10 cellular contexts compared by ENCODE assay signal in the genomic region with DNA sequence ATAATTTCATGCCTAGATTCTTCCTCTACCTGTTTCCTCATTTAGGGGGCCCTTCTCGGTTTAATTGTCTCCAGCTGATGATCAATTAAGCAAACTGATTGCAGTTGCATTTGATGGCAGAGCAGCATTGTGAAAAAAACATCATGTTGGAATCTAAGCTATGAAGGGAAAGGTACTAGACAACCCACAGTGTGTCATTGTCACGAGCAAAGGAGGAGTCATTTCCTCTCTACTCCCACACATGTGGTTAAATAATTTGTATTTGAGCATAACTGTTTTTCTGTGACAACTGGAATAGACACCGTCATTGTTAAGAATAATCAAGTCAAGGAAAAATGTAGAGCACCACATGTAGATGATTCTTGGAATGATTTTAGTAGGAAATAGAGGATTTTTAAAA.
DNase-seq lines count a peak whose midpoint lies in the region; ATAC-seq and TF ChIP-seq lines count a peak whose summit lies in the region.
"Had no signal": no experiment of that assay in that cellular context is flagged by ENCODE, and none has a peak within 500 bp of the region (broad histone marks: within the 10 kb centered on the region; RNA-seq: fewer than 3 reads in every experiment).

No MANE protein-coding gene starts in this region.

- H3K9me3 Mint-ChIP-seq in effector memory CD8-positive, alpha-beta T cell = no peaks in the 10 kb centered on the region
- H3K9me3 Mint-ChIP-seq: activated CD4-positive, alpha-beta memory T cell treated with anti-CD3 and anti-CD28 coated beads, Interleukin-2, amount 10 ng/mL, durations not matched to agents 7 days and 5 days had no signal

- ATAC-seq in effector memory CD8-positive, alpha-beta T cell (replicated peaks) = peak; percentile 65

- intact Hi-C loops in lower leg skin (cut with DNase I; ENCODE audit: low total_unique reads) = no loop called here

- H3K4me1 Mint-ChIP-seq in effector memory CD8-positive, alpha-beta T cell (ENCODE audit: low read depth in 2 of 2) = peaks cover 14 to 21% of the 10 kb centered on the region in 2 donors

- H3K27me3 Mint-ChIP-seq in effector memory CD8-positive, alpha-beta T cell = peaks cover 0 to 4% of the 10 kb centered on the region in 2 donors
- H3K27me3 Mint-ChIP-seq: activated CD4-positive, alpha-beta memory T cell treated with anti-CD3 and anti-CD28 coated beads, Interleukin-2, amount 10 ng/mL, durations not matched to agents 7 days and 5 days had no signal

- no peak overlapping the region for H3K4me3 Mint-ChIP-seq in effector memory CD8-positive, alpha-beta T cell
- H3K4me3 Mint-ChIP-seq: activated CD4-positive, alpha-beta memory T cell treated with anti-CD3 and anti-CD28 coated beads, Interleukin-2, amount 10 ng/mL, durations not matched to agents 7 days and 5 days had no signal

- no peaks in the 10 kb centered on the region for H3K36me3 Mint-ChIP-seq in effector memory CD8-positive, alpha-beta T cell (ENCODE audit: insufficient read depth)

- H3K4me3 ChIP-seq in lower leg skin (ENCODE audit: low read depth, poor library complexity, severe bottlenecking) = no peak overlapping the region

- TF ChIP-seq CTCF in lower leg skin (IDR thresholded peaks at IDR 0.05) = no peak
- TF ChIP-seq CTCF in RWPE1 (conservative IDR thresholded peaks at IDR 0.05; ENCODE audit: low read depth) = no peak
- TF ChIP-seq CTCF in GM10266 (IDR thresholded peaks at IDR 0.05; ENCODE audit: control insufficient read depth, insufficient read depth, low read depth, missing control alignments) = no peak

- no peak overlapping the region for H3K27ac ChIP-seq in RWPE1

- WGBS in lower leg skin, 2 donors = 30% methylated on average over 3 of the region's 3 CpGs

- CTCF ChIA-PET in RWPE1 (lab: Yijun Ruan, JAX) = no interaction called here

- H3K27ac Mint-ChIP-seq in effector memory CD8-positive, alpha-beta T cell = no peak overlapping the region
- H3K27ac Mint-ChIP-seq: activated CD4-positive, alpha-beta memory T cell treated with anti-CD3 and anti-CD28 coated beads, Interleukin-2, amount 10 ng/mL, durations not matched to agents 7 days and 5 days had no signal

- no peak for TF ChIP-seq POLR2A in lower leg skin (IDR thresholded peaks at IDR 0.05)

- POLR2A ChIA-PET in RWPE1 (lab: Yijun Ruan, JAX; ENCODE audit: low non-redundant PET) = no interaction called here

- peak; percentile 20 for DNase-seq in stimulated activated CD4-positive, alpha-beta T cell treated with anti-CD3 and anti-CD28 coated beads, Interleukin-2, amount 100 ng/mL, for 4 hours (ENCODE audit: low read depth)
- DNase-seq in stimulated activated CD4-positive, alpha-beta T cell treated with anti-CD3 and anti-CD28 coated beads, Interleukin-4, amount 100 ng/mL, for 1 hour = no peak
- DNase-seq in Kasumi-1 (lab: John Stamatoyannopoulos, UW) (peak; percentile 67 to 71), 8988T (no peak), lower leg skin (ENCODE audit: low spot score in 2 of 2) (no peak), RWPE1 (ENCODE audit: low spot score) (no peak), GM10266 (ENCODE audit: extremely low spot score) (no peak)
- DNase-seq in effector memory CD8-positive, alpha-beta T cell = peak in 1 of 3 experiments; percentile 0
- DNase-seq: activated CD4-positive, alpha-beta memory T cell treated with anti-CD3 and anti-CD28 coated beads, Interleukin-2, amount 10 ng/mL, durations not matched to agents 7 days and 5 days; NCI-H748 treated with DMSO at 0.1 percent for 48 hours had no signal

Comparison
In these comparisons a context has a peak if more than half of its experiments do, and no peak if none do; other contexts are left out.
1. DNase-seq: peak in stimulated activated CD4-positive, alpha-beta T cell treated with anti-CD3 and anti-CD28 coated beads, Interleukin-2, amount 100 ng/mL, for 4 hours (single experiment) and Kasumi-1 (2 of 2); none in stimulated activated CD4-positive, alpha-beta T cell treated with anti-CD3 and anti-CD28 coated beads, Interleukin-4, amount 100 ng/mL, for 1 hour (single experiment), 8988T (single experiment), lower leg skin (0 of 2), RWPE1 (single experiment) and GM10266 (single experiment).